8 cellular contexts compared by ENCODE assay signal in the genomic region with DNA sequence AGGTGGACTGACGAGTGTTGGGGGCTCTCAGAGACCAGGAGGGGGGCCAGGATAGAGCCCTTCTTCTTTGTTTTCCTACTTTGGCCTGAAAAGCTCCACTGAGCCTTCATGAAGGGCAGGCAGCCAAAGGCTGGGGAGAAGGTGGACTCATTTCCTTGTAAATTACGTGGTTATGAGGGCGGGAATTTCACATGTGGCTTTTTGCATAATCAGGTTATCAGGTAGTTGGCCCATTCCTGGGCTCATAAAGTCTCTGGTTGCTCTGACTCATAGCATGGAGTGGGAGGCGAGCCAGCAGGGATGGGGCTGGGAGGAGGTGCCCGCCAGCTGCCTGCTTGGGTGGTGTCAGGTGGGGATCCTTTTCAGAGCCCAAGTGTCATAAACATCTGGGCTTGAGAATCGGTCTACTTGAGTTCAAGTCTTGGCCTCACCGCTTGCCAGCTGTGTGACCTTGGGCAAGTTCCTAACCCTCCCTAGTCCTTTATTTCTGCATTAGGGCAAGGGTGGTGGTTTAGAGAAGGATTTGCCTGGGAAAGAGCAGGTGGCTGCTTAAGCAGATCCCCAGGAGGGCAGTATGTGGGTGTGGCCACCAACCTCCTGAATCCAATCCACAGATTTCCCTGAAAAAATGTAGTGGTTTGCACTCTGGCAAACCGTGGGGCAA. TPM values are rescaled to one million over a fixed set of nuclear protein-coding genes. Genes with fewer than 3 reads are reported as not detected.
DNase-seq lines count a peak whose midpoint lies in the region; ATAC-seq and TF ChIP-seq lines count a peak whose summit lies in the region.

No MANE protein-coding gene starts in this region.

- peak overlapping the region; percentile 24 to 68 (median 59) for H3K27ac ChIP-seq in transverse colon

- no peak for ATAC-seq in HG02588 (IDR thresholded peaks at IDR 0.05; ENCODE audit: unreplicated experiment)

- intact Hi-C loops in transverse colon (cut with DNase I; ENCODE audit: low total_unique reads): no loop called here

- H3K36me3 ChIP-seq in transverse colon: no peaks in the 10 kb centered on the region

- 40 to 58% methylated on average over 5 to 8 of the region's 8 CpGs for WGBS in transverse colon (ENCODE audit: low coverage in 1 of 2), 2 donors

- no peaks in the 10 kb centered on the region for H3K27me3 ChIP-seq in transverse colon

- no peak for TF ChIP-seq EP300 in transverse colon (IDR thresholded peaks at IDR 0.05; ENCODE audit: low read depth)

- no peak for TF ChIP-seq POLR2A in transverse colon (IDR thresholded peaks at IDR 0.05)

- TF ChIP-seq CTCF in transverse colon (IDR thresholded peaks at IDR 0.05): no peak

- peaks cover 5 to 32% (median 11%) of the 10 kb centered on the region in 4 donors for H3K4me1 ChIP-seq in transverse colon

- DNase-seq in NCI-H748 (lab: John Stamatoyannopoulos, UW; ENCODE audit: unreplicated experiment) (peak; percentile 60), NCI-H748 treated with DMSO at 0.1 percent for 48 hours (lab: John Stamatoyannopoulos, UW) (no peak), RPMI7951 (ENCODE audit: low read depth) (peak; percentile 91), glomerular visceral epithelial cell (ENCODE audit: extremely low spot score) (peak; percentile 98), transverse colon (peak; percentile 90), NCI-H1417 treated with DMSO at 0.1 percent for 48 hours (lab: John Stamatoyannopoulos, UW) (no peak), T-helper 2 cell (no peak)

- in situ Hi-C loops in transverse colon (cut with MboI; ENCODE audit: low pct_ligation_motif_present in 1 of 4, low pct_unique_long_range_greater_than_20kb in 1 of 4, low sequenced_read_pairs in 3 of 4): no loop called here

- H3K9me3 ChIP-seq in transverse colon: no peaks in the 10 kb centered on the region

- no peak overlapping the region for H3K4me3 ChIP-seq in transverse colon

RNA-seq across cellular contexts. Expression of a gene that starts 26.5 kb away (rescaled TPM):
- 25.1 and 26.3 TPM in 2 replicates for total RNA-seq in RPMI7951 (2014; rRNA removed; shearing (Covaris generic))
- total RNA-seq in transverse colon: 1 to 10 TPM; 3.4 to 4.9 (median 3.9) TPM

Comparison
In these comparisons a context has a peak if more than half of its experiments do, and no peak if none do; other contexts are left out.
1. DNase-seq: peak in NCI-H748 (single experiment), RPMI7951 (single experiment), glomerular visceral epithelial cell (single experiment) and transverse colon (single experiment); none in NCI-H748 treated with DMSO at 0.1 percent for 48 hours (single experiment), NCI-H1417 treated with DMSO at 0.1 percent for 48 hours (single experiment) and T-helper 2 cell (0 of 5).